ENCODE assay signal across 14 cellular contexts in the genomic region with DNA sequence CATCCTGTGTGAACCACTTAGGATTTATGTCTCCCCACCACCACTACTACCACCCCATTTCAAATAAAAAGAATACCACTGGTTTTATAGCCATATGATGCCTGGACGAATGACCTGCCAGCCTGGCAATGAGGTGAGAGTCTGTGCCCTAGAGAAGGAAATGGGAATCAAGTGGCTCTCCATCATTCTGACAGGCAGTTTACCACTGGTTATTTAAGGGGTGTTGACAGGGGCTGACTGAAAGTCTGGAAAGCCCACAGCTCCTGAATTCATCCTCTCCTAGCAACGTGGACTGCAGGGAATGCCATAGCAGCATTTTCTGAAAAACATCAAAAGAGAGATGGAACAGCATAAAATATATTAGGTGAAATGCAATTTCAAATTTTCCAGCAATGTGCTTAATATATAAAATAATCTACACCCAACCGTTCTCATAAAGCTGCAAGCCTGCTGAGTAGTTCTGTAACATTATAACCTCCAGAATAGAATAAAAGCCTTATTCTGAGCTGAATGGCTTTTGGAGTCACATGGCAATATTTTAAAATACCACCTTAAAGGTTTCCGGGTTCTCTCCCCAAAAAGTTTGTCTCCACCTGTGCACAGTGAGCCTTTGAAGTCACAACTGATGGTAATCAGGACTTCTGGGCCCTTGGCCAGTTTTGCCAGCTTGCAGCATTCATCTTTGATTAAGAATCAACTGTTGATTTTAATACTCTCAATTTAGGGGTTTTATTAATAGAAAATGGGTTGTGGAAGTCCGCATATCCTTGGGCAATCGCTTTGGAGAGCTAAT.
DNase-seq lines count a peak whose midpoint lies in the region; ATAC-seq and TF ChIP-seq lines count a peak whose summit lies in the region.
"Had no signal": no experiment of that assay in that cellular context is flagged by ENCODE, and none has a peak within 500 bp of the region (broad histone marks: within the 10 kb centered on the region; RNA-seq: fewer than 3 reads in every experiment).

No MANE protein-coding gene starts in this region.

- no peak for TF ChIP-seq CTCF in lower lobe of right lung (IDR thresholded peaks at IDR 0.05)

- H3K27me3 ChIP-seq in lower lobe of right lung (ENCODE audit: low read depth): peaks cover 14% of the 10 kb centered on the region

- no peak overlapping the region for H3K27ac ChIP-seq in lower lobe of right lung
- H3K27ac ChIP-seq: 22Rv1, SK-N-MC had no signal

- DNase-seq in DMS 273 (lab: John Stamatoyannopoulos, UW; ENCODE audit: unreplicated experiment) (peak; percentile 33), DMS 273 treated with DMSO at 0.1 percent for 48 hours (lab: John Stamatoyannopoulos, UW) (no peak), DMS153 treated with DMSO at 0.1 percent for 48 hours (lab: John Stamatoyannopoulos, UW; ENCODE audit: unreplicated experiment) (peak; percentile 50), NCI-H1417 (lab: John Stamatoyannopoulos, UW) (peak in 2 of 3 experiments; percentile 67 to 94), SHP77 treated with DMSO at 0.1 percent for 48 hours (lab: John Stamatoyannopoulos, UW) (peak; percentile 15), NOMO-1 treated with DMSO at 0.1 percent for 48 hours (lab: John Stamatoyannopoulos, UW; ENCODE audit: unreplicated experiment) (no peak), lower lobe of right lung (no peak)
- DNase-seq: NCI-H1436, NCI-H2029, NCI-H524 had no signal

- H3K4me1 ChIP-seq in lower lobe of right lung: no peaks in the 10 kb centered on the region

- no peak for ATAC-seq in lower lobe of right lung
- no peak for ATAC-seq in HG02759 (IDR thresholded peaks at IDR 0.05; ENCODE audit: unreplicated experiment)
- ATAC-seq: Right ventricle myocardium inferior had no signal

- H3K4me3 ChIP-seq in lower lobe of right lung: no peak overlapping the region
- H3K4me3 ChIP-seq: SK-N-MC had no signal

- intact Hi-C loops in lower lobe of right lung (cut with DNase I): no loop called here

- no peaks in the 10 kb centered on the region for H3K9me3 ChIP-seq in lower lobe of right lung

- H3K36me3 ChIP-seq in lower lobe of right lung: no peaks in the 10 kb centered on the region

Comparison
In these comparisons a context has a peak if more than half of its experiments do, and no peak if none do; other contexts are left out.
1. DNase-seq: peak in DMS 273 (single experiment), DMS153 treated with DMSO at 0.1 percent for 48 hours (single experiment), NCI-H1417 (2 of 3) and SHP77 treated with DMSO at 0.1 percent for 48 hours (single experiment); none in DMS 273 treated with DMSO at 0.1 percent for 48 hours (single experiment), NOMO-1 treated with DMSO at 0.1 percent for 48 hours (single experiment) and lower lobe of right lung (single experiment).